1 cellular context compared by ENCODE assay signal in the genomic region with DNA sequence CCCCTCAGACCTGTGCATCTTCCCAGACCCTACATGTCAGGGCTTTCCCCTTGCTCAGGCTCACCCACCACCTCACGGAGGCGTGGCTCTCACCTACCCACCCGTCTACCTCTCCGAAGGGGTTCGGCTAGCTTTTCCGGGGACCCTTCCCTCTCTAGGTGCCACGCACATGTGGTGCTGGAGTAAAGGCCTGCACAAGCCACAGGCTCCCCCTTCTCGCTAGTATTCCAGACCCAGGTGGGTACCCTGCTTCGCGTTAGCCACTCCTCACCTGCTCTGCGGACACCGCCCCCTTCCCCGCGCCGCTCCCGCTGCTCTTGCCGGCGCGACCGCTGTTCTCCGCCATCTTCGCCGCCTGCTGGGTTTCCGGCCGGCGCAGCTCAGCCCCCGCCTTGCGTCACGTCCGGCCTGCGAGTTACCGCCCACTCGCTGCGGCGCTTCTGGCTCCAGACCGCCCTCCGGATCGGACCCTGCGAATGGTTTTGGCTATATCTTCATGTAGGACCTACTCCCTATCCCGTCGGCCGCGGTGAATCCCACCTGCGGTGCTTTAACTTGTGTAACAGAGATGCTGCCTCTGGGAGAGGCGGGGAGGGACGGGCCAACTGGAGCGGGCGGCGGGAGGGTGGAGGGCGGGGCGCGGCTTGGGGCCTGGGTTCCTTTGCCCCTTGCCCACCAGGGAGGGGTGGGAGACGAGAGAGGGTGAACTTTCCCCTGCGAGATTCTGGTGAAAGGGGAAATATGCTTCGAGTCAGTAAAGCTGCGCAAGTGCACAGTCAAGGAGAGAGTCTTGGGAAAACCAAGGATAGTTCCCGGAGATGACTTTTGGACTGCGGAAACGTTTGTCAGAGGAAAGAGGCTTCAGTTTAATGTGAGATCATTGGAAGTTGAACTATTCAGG.
A peak's percentile ranks its signal among the peaks of the same experiment; 100 is the strongest.
TF ChIP-seq lines count a peak whose summit lies in the region.

A gene with protein sequence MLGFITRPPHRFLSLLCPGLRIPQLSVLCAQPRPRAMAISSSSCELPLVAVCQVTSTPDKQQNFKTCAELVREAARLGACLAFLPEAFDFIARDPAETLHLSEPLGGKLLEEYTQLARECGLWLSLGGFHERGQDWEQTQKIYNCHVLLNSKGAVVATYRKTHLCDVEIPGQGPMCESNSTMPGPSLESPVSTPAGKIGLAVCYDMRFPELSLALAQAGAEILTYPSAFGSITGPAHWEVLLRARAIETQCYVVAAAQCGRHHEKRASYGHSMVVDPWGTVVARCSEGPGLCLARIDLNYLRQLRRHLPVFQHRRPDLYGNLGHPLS (plus strand): TSS at position 425 of the 901 bp plus-strand sequence. CDS start 72 bp downstream, at position 497.
A gene with protein sequence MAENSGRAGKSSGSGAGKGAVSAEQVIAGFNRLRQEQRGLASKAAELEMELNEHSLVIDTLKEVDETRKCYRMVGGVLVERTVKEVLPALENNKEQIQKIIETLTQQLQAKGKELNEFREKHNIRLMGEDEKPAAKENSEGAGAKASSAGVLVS (minus strand): TSS at position 357 of the 901 bp plus-strand sequence. CDS start 11 bp downstream, at position 346.

TF ChIP-seq in K562, 482 proteins besides CTCF, POLR2A, EP300 and RAD21 (continued from another document and continues in another):
- TF ChIP-seq DMBX1 (CRISPR knock-in tag; IDR thresholded peaks at IDR 0.05; ENCODE audit: borderline replicate concordance): no peak
- TF ChIP-seq DNMT1 (IDR thresholded peaks at IDR 0.05): no peak
- no peak for TF ChIP-seq ATF1 (CRISPR knock-in tag; IDR thresholded peaks at IDR 0.05)
- TF ChIP-seq ATF1 (tag; IDR thresholded peaks at IDR 0.05): peak; percentile 92
- no peak for TF ChIP-seq FOS (IDR thresholded peaks at IDR 0.05; ENCODE audit: extremely low read depth, insufficient read length)
- no peak for TF ChIP-seq EZH2 (IDR thresholded peaks at IDR 0.05; ENCODE audit: borderline replicate concordance, low read depth, low read length)
- peak; percentile 86; the same call in 1 of the 2 replicates for TF ChIP-seq KAT7 (CRISPR knock-in tag; IDR thresholded peaks at IDR 0.05; ENCODE audit: borderline replicate concordance)
- TF ChIP-seq ZNF699 (CRISPR knock-in tag; IDR thresholded peaks at IDR 0.05; ENCODE audit: insufficient replicate concordance): no peak
- TF ChIP-seq, protein P1, sequence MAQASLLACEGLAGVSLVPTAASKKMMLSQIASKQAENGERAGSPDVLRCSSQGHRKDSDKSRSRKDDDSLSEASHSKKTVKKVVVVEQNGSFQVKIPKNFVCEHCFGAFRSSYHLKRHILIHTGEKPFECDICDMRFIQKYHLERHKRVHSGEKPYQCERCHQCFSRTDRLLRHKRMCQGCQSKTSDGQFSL (CRISPR knock-in tag; IDR thresholded peaks at IDR 0.05): no peak
- TF ChIP-seq, protein P1 (tag; IDR thresholded peaks at IDR 0.05): no peak
- no peak; the same call in 1 of the 2 replicates for TF ChIP-seq RNF2 (IDR thresholded peaks at IDR 0.05)
- TF ChIP-seq ZNF695 (CRISPR knock-in tag; IDR thresholded peaks at IDR 0.05): no peak
- no peak; the same call in 1 of the 2 replicates for TF ChIP-seq TCF7 (IDR thresholded peaks at IDR 0.05; ENCODE audit: borderline replicate concordance)
- TF ChIP-seq, protein P2, sequence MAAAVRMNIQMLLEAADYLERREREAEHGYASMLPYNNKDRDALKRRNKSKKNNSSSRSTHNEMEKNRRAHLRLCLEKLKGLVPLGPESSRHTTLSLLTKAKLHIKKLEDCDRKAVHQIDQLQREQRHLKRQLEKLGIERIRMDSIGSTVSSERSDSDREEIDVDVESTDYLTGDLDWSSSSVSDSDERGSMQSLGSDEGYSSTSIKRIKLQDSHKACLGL (CRISPR knock-in tag; IDR thresholded peaks at IDR 0.05; ENCODE audit: borderline replicate concordance, poor library complexity, severe bottlenecking): peak; percentile 42
- TF ChIP-seq, protein P3, sequence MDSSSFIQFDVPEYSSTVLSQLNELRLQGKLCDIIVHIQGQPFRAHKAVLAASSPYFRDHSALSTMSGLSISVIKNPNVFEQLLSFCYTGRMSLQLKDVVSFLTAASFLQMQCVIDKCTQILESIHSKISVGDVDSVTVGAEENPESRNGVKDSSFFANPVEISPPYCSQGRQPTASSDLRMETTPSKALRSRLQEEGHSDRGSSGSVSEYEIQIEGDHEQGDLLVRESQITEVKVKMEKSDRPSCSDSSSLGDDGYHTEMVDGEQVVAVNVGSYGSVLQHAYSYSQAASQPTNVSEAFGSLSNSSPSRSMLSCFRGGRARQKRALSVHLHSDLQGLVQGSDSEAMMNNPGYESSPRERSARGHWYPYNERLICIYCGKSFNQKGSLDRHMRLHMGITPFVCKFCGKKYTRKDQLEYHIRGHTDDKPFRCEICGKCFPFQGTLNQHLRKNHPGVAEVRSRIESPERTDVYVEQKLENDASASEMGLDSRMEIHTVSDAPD (CRISPR knock-in tag; IDR thresholded peaks at IDR 0.05): no peak
- peak; percentile 56; the same call in 1 of the 2 replicates for TF ChIP-seq FOXP1 (CRISPR knock-in tag; IDR thresholded peaks at IDR 0.05)
- TF ChIP-seq, protein P4, sequence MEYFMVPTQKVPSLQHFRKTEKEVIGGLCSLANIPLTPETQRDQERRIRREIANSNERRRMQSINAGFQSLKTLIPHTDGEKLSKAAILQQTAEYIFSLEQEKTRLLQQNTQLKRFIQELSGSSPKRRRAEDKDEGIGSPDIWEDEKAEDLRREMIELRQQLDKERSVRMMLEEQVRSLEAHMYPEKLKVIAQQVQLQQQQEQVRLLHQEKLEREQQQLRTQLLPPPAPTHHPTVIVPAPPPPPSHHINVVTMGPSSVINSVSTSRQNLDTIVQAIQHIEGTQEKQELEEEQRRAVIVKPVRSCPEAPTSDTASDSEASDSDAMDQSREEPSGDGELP (CRISPR knock-in tag; IDR thresholded peaks at IDR 0.05; ENCODE audit: borderline replicate concordance): peak; percentile 88; the same call in 1 of the 2 replicates
- TF ChIP-seq, protein P5, sequence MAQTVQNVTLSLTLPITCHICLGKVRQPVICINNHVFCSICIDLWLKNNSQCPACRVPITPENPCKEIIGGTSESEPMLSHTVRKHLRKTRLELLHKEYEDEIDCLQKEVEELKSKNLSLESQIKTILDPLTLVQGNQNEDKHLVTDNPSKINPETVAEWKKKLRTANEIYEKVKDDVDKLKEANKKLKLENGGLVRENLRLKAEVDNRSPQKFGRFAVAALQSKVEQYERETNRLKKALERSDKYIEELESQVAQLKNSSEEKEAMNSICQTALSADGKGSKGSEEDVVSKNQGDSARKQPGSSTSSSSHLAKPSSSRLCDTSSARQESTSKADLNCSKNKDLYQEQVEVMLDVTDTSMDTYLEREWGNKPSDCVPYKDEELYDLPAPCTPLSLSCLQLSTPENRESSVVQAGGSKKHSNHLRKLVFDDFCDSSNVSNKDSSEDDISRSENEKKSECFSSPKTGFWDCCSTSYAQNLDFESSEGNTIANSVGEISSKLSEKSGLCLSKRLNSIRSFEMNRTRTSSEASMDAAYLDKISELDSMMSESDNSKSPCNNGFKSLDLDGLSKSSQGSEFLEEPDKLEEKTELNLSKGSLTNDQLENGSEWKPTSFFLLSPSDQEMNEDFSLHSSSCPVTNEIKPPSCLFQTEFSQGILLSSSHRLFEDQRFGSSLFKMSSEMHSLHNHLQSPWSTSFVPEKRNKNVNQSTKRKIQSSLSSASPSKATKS (CRISPR knock-in tag; IDR thresholded peaks at IDR 0.05): no peak
- TF ChIP-seq ZFX (CRISPR knock-in tag; IDR thresholded peaks at IDR 0.05): 0 out of 2 replicates have a peak, but pooled peaks have one; percentile 35
- peak; percentile 98 for TF ChIP-seq KLF13 (tag; IDR thresholded peaks at IDR 0.05; ENCODE audit: borderline replicate concordance, low read depth)
- no peak for TF ChIP-seq TSC22D4 (tag; IDR thresholded peaks at IDR 0.05)
- TF ChIP-seq MXI1 (IDR thresholded peaks at IDR 0.05; ENCODE audit: low read depth, low read length): peak; percentile 37
- TF ChIP-seq MYC (IDR thresholded peaks at IDR 0.05; ENCODE audit: low read depth, low read length): peak; percentile 74; the same call in 1 of the 2 replicates
- TF ChIP-seq MYC (CRISPR knock-in tag; IDR thresholded peaks at IDR 0.05; ENCODE audit: borderline replicate concordance, low read depth): peak; percentile 84; the same call in 1 of the 2 replicates
- no peak for TF ChIP-seq ZFPM2 (CRISPR knock-in tag; IDR thresholded peaks at IDR 0.05)
- TF ChIP-seq, protein P6, sequence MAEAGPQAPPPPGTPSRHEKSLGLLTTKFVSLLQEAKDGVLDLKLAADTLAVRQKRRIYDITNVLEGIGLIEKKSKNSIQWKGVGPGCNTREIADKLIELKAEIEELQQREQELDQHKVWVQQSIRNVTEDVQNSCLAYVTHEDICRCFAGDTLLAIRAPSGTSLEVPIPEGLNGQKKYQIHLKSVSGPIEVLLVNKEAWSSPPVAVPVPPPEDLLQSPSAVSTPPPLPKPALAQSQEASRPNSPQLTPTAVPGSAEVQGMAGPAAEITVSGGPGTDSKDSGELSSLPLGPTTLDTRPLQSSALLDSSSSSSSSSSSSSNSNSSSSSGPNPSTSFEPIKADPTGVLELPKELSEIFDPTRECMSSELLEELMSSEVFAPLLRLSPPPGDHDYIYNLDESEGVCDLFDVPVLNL (CRISPR knock-in tag; IDR thresholded peaks at IDR 0.05; ENCODE audit: low read depth): peak; percentile 52
- TF ChIP-seq KAT2B (IDR thresholded peaks at IDR 0.05; ENCODE audit: low read depth, low read length): no peak
- peak; percentile 82 for TF ChIP-seq PHF20 (IDR thresholded peaks at IDR 0.05; ENCODE audit: partially characterized antibody)
- no peak for TF ChIP-seq MCM7 (IDR thresholded peaks at IDR 0.05)
- TF ChIP-seq CAMTA2 (CRISPR knock-in tag; conservative IDR thresholded peaks at IDR 0.05): no peak
- no peak for TF ChIP-seq RBM15 (IDR thresholded peaks at IDR 0.05; ENCODE audit: insufficient read depth, low read length)
- TF ChIP-seq, protein P7, sequence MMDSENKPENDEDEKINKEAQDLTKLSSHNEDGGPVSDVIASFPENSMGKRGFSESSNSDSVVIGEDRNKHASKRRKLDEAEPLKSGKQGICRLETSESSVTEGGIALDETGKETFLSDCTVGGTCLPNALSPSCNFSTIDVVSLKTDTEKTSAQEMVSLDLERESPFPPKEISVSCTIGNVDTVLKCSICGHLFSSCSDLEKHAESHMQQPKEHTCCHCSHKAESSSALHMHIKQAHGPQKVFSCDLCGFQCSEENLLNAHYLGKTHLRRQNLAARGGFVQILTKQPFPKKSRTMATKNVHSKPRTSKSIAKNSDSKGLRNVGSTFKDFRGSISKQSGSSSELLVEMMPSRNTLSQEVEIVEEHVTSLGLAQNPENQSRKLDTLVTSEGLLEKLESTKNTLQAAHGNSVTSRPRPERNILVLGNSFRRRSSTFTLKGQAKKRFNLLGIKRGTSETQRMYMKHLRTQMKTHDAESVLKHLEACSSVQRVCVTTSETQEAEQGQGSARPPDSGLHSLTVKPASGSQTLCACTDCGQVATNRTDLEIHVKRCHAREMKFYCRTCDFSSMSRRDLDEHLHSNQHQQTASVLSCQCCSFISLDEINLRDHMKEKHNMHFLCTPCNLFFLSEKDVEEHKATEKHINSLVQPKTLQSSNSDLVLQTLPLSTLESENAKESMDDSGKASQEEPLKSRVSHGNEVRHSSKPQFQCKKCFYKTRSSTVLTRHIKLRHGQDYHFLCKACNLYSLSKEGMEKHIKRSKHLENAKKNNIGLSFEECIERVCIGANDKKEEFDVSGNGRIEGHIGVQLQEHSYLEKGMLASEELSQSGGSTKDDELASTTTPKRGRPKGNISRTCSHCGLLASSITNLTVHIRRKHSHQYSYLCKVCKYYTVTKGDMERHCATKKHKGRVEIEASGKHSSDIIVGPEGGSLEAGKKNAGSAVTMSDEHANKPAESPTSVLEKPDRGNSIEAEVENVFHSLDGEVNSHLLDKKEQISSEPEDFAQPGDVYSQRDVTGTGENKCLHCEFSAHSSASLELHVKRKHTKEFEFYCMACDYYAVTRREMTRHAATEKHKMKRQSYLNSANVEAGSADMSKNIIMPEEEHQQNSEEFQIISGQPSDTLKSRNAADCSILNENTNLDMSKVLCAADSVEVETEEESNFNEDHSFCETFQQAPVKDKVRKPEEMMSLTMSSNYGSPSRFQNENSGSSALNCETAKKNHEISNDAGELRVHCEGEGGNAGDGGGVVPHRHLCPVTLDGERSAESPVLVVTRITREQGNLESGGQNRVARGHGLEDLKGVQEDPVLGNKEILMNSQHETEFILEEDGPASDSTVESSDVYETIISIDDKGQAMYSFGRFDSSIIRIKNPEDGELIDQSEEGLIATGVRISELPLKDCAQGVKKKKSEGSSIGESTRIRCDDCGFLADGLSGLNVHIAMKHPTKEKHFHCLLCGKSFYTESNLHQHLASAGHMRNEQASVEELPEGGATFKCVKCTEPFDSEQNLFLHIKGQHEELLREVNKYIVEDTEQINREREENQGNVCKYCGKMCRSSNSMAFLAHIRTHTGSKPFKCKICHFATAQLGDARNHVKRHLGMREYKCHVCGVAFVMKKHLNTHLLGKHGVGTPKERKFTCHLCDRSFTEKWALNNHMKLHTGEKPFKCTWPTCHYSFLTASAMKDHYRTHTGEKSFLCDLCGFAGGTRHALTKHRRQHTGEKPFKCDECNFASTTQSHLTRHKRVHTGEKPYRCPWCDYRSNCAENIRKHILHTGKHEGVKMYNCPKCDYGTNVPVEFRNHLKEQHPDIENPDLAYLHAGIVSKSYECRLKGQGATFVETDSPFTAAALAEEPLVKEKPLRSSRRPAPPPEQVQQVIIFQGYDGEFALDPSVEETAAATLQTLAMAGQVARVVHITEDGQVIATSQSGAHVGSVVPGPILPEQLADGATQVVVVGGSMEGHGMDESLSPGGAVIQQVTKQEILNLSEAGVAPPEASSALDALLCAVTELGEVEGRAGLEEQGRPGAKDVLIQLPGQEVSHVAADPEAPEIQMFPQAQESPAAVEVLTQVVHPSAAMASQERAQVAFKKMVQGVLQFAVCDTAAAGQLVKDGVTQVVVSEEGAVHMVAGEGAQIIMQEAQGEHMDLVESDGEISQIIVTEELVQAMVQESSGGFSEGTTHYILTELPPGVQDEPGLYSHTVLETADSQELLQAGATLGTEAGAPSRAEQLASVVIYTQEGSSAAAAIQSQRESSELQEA (IDR thresholded peaks at IDR 0.05; ENCODE audit: low read depth): no peak
- no peak for TF ChIP-seq HMG20A (CRISPR knock-in tag; conservative IDR thresholded peaks at IDR 0.05)
- no peak for TF ChIP-seq ZNF766 (CRISPR knock-in tag; conservative IDR thresholded peaks at IDR 0.05)
- TF ChIP-seq SAP30 (IDR thresholded peaks at IDR 0.05; ENCODE audit: borderline replicate concordance, insufficient read depth, low read depth, low read length, poor library complexity, severe bottlenecking): peak; percentile 97
